10 cellular contexts compared by ENCODE assay signal in the genomic region with DNA sequence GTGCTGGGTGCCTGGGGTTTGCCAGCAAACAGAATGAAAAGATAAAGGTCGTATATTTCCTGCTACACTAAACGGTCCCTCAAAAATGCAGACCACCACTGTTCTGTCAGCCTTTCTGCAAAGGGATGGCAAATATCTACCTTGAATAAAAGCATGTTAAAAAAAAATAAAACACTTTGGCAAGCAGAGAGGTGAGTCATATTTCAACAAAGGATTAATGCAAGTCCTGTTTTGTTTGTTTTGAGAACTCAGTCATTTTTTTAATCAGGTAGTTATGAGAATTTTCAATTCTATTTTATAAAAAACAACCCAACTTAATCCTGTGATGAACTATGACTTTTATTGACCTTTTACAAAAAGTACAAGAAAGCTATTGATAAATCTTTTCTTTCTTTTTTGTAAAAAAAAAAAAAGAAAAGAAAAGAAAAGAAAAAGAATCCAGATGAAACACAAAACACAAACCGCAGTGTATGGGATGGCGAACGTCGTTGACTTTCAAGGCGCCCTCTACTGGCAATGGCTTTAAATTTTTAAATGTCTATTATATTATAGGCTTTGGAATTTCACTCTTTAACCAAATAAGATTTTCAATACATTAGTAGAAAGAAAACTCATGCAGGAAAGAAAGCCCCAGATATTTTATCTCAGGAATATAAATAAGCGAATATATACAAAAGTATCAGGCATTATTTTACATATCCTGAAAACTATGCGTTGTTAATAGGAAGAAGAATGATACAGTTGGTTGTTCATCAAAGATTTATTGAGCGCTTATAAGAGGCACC.
DNase-seq lines count a peak whose midpoint lies in the region; ATAC-seq and TF ChIP-seq lines count a peak whose summit lies in the region.
"Had no signal": no experiment of that assay in that cellular context is flagged by ENCODE, and none has a peak within 500 bp of the region (broad histone marks: within the 10 kb centered on the region; RNA-seq: fewer than 3 reads in every experiment).

No MANE protein-coding gene starts in this region.

- peak overlapping the region; percentile 71 for H2AFZ ChIP-seq in Loucy (ENCODE audit: low read length)
- H2AFZ ChIP-seq in neural progenitor cell (replicated peaks), result peak overlapping the region; percentile 44

- H4K20me1 ChIP-seq in Loucy (ENCODE audit: insufficient read depth, low read length, poor library complexity, severe bottlenecking) (no peaks in the 10 kb centered on the region), neural progenitor cell (ENCODE audit: low read depth) (no peaks in the 10 kb centered on the region)
- H4K20me1 ChIP-seq: BLaER1 treated with 17β-estradiol and CSF1 and Interleukin-3, amounts not matched to agents 10 nM and 100 nM had no signal

- H3K36me3 ChIP-seq in Loucy (ENCODE audit: insufficient read depth, low read length), result no peaks in the 10 kb centered on the region
- no peaks in the 10 kb centered on the region for H3K36me3 ChIP-seq in neural progenitor cell
- H3K36me3 ChIP-seq: BLaER1 treated with 17β-estradiol and CSF1 and Interleukin-3, amounts not matched to agents 10 nM and 100 nM had no signal

- peaks cover 5% of the 10 kb centered on the region for H3K27me3 Mint-ChIP-seq in neural progenitor cell (ENCODE audit: insufficient read depth, low read depth)
- H3K27me3 Mint-ChIP-seq: activated naive CD4-positive, alpha-beta T cell treated with anti-CD3 and anti-CD28 coated beads, Interleukin-2, amount 50 U/mL, for 24 hours had no signal

- peak overlapping the region; percentile 46 for H3K27ac ChIP-seq in epithelial cell of prostate
- H3K27ac ChIP-seq in neural progenitor cell, result no peak overlapping the region
- H3K27ac ChIP-seq: BLaER1 treated with 17β-estradiol and CSF1 and Interleukin-3, amounts not matched to agents 10 nM and 100 nM had no signal

- peak; percentile 72 for TF ChIP-seq CTCF in Loucy (conservative IDR thresholded peaks at IDR 0.05; ENCODE audit: low read length)
- TF ChIP-seq CTCF in WI38 (IDR thresholded peaks at IDR 0.05; ENCODE audit: low read depth, low read length), result peak; percentile 36
- peak; percentile 74 for TF ChIP-seq CTCF in neural progenitor cell (IDR thresholded peaks at IDR 0.05)
- TF ChIP-seq CTCF in omental fat pad (IDR thresholded peaks at IDR 0.05), result no peak

- H3K4me1 ChIP-seq in Loucy (ENCODE audit: insufficient read depth, low read length, poor library complexity, severe bottlenecking) (peaks cover 12% of the 10 kb centered on the region), neural progenitor cell (no peaks in the 10 kb centered on the region)

- H3K79me2 ChIP-seq in Loucy (ENCODE audit: insufficient read depth, low read length), result no peaks in the 10 kb centered on the region
- H3K79me2 ChIP-seq in neural progenitor cell (ENCODE audit: low read depth), result no peaks in the 10 kb centered on the region

- peak overlapping the region; percentile 21 for H3K4me3 Mint-ChIP-seq in neural progenitor cell
- H3K4me3 Mint-ChIP-seq: activated naive CD4-positive, alpha-beta T cell treated with anti-CD3 and anti-CD28 coated beads, Interleukin-2, amount 50 U/mL, for 24 hours had no signal

- peaks cover 3% of the 10 kb centered on the region for H3K36me3 Mint-ChIP-seq in neural progenitor cell
- H3K36me3 Mint-ChIP-seq: activated naive CD4-positive, alpha-beta T cell treated with anti-CD3 and anti-CD28 coated beads, Interleukin-2, amount 50 U/mL, for 24 hours had no signal

- H3K27me3 ChIP-seq in Loucy (ENCODE audit: insufficient read depth, low read length, poor library complexity, severe bottlenecking) (no peaks in the 10 kb centered on the region), neural progenitor cell (no peaks in the 10 kb centered on the region)
- H3K27me3 ChIP-seq: BLaER1 treated with 17β-estradiol and CSF1 and Interleukin-3, amounts not matched to agents 10 nM and 100 nM had no signal

- H3K4me3 ChIP-seq in Loucy (ENCODE audit: low read length, poor library complexity, severe bottlenecking) (peak overlapping the region; percentile 50), WI38 (ENCODE audit: low read depth, low read length) (no peak overlapping the region), neural progenitor cell (no peak overlapping the region)
- H3K4me3 ChIP-seq: BLaER1 treated with 17β-estradiol and CSF1 and Interleukin-3, amounts not matched to agents 10 nM and 100 nM had no signal

- no peaks in the 10 kb centered on the region for H3K9me2 ChIP-seq in Loucy (replicated peaks; ENCODE audit: low read depth, low read length)

- no peak overlapping the region for H3K9ac ChIP-seq in Loucy (ENCODE audit: low read depth, low read length, poor library complexity, severe bottlenecking)
- H3K9ac ChIP-seq in neural progenitor cell, result no peak overlapping the region
- H3K9ac ChIP-seq: BLaER1 treated with 17β-estradiol and CSF1 and Interleukin-3, amounts not matched to agents 10 nM and 100 nM had no signal

- ATAC-seq in GM18909 (IDR thresholded peaks at IDR 0.05; ENCODE audit: poor library complexity, unreplicated experiment), result no peak
- no peak for ATAC-seq in omental fat pad (ENCODE audit: low FRiP score)

- H3K9me3 Mint-ChIP-seq in neural progenitor cell, result peaks cover 10% of the 10 kb centered on the region
- H3K9me3 Mint-ChIP-seq: activated naive CD4-positive, alpha-beta T cell treated with anti-CD3 and anti-CD28 coated beads, Interleukin-2, amount 50 U/mL, for 24 hours had no signal

- peaks cover 6% of the 10 kb centered on the region for H3K4me1 Mint-ChIP-seq in neural progenitor cell

- H3K9me3 ChIP-seq in Loucy (ENCODE audit: insufficient read depth, low read depth, low read length) (no peaks in the 10 kb centered on the region), neural progenitor cell (ENCODE audit: low read depth) (no peaks in the 10 kb centered on the region)

- peak; percentile 28 for DNase-seq in DMS79 treated with DMSO at 0.1 percent for 48 hours (lab: John Stamatoyannopoulos, UW)
- DNase-seq in DMS79 (lab: John Stamatoyannopoulos, UW), result no peak
- no peak for DNase-seq in epithelial cell of prostate (ENCODE audit: low read depth, low spot score)
- peak; percentile 51 for DNase-seq in neural progenitor cell (ENCODE audit: low spot score)
- no peak for DNase-seq in omental fat pad (ENCODE audit: low spot score)

- H3F3A ChIP-seq in Loucy (ENCODE audit: low read depth) (no peaks in the 10 kb centered on the region), neural progenitor cell (ENCODE audit: low read depth) (no peaks in the 10 kb centered on the region)

- H3K27ac Mint-ChIP-seq in neural progenitor cell, result no peak overlapping the region

- H3K4me2 ChIP-seq in Loucy (ENCODE audit: low read depth, low read length, poor library complexity, severe bottlenecking), result peak overlapping the region; percentile 52
- no peak overlapping the region for H3K4me2 ChIP-seq in neural progenitor cell
- H3K4me2 ChIP-seq: BLaER1 treated with 17β-estradiol and CSF1 and Interleukin-3, amounts not matched to agents 10 nM and 100 nM had no signal

Comparison
In these comparisons a context has a peak if more than half of its experiments do, and no peak if none do; other contexts are left out.
1. DNase-seq: peak in DMS79 treated with DMSO at 0.1 percent for 48 hours (single experiment) and neural progenitor cell (single experiment); none in DMS79 (single experiment), epithelial cell of prostate (single experiment) and omental fat pad (single experiment).
2. CTCF ChIP-seq: peak in Loucy (single experiment), WI38 (single experiment) and neural progenitor cell (single experiment); none in omental fat pad (0 of 3).